8 cellular contexts compared by ENCODE assay signal in genomic region chr17:56678249-56679144, GRCh38.
DNase-seq lines count a peak whose midpoint lies in the region; ATAC-seq, FAIRE-seq and TF ChIP-seq lines count a peak whose summit lies in the region.

No MANE protein-coding gene starts in this region.

- no peak overlapping the region for H3K4me2 ChIP-seq in HepG2 (ENCODE audit: low read depth, low read length)

- H3K9me3 Mint-ChIP-seq in MCF 10A (ENCODE audit: unreplicated experiment): no peaks in the 10 kb centered on the region
- H3K9me3 Mint-ChIP-seq in central memory CD8-positive, alpha-beta T cell: no peaks in the 10 kb centered on the region

- in situ Hi-C loops in HepG2 (cut with HindIII; ENCODE audit: extremely low pct_ligation_motif_present, low pct_unique_long_range_greater_than_20kb): no loop called here

- no peaks in the 10 kb centered on the region for H3K4me1 ChIP-seq in breast epithelium
- 0 out of 2 replicates have a peak, but pooled peaks cover 4% of the 10 kb centered on the region for H3K4me1 ChIP-seq in HepG2 (ENCODE audit: insufficient read depth, low read length)
- H3K4me1 ChIP-seq in small intestine (ENCODE audit: control insufficient read depth in 2 of 2, insufficient read depth in 1 of 2, low read depth in 1 of 2, low read length in 1 of 2): no peaks in the 10 kb centered on the region

- no peak overlapping the region for H3K27ac Mint-ChIP-seq in MCF 10A (ENCODE audit: low read depth, unreplicated experiment)
- H3K27ac Mint-ChIP-seq in central memory CD8-positive, alpha-beta T cell (ENCODE audit: low read depth): no peak overlapping the region

- no peak for FAIRE-seq in HepG2 (lab: Jason Lieb, UNC)
- no peak for FAIRE-seq in small intestine (lab: Jason Lieb, UNC)

- no peak overlapping the region for H3K9ac ChIP-seq in HepG2 (ENCODE audit: insufficient read depth, low read depth, low read length)

- no peak for TF ChIP-seq CTCF in breast epithelium (IDR thresholded peaks at IDR 0.05)
- no peak for TF ChIP-seq CTCF in MCF 10A (IDR thresholded peaks at IDR 0.05; ENCODE audit: unreplicated experiment)
- no peak for TF ChIP-seq CTCF in HepG2 (CRISPR knock-in tag; IDR thresholded peaks at IDR 0.05)

- H3K36me3 ChIP-seq in breast epithelium (no peaks in the 10 kb centered on the region), HepG2 (replicated peaks in 1 of 2; ENCODE audit: control insufficient read depth in 1 of 2, insufficient read depth in 2 of 2, low read length in 2 of 2) (no peaks in the 10 kb centered on the region), small intestine (ENCODE audit: control insufficient read depth in 2 of 2, insufficient read depth in 2 of 2, low read length in 2 of 2) (no peaks in the 10 kb centered on the region)

- no peaks in the 10 kb centered on the region for H3K27me3 Mint-ChIP-seq in MCF 10A (ENCODE audit: insufficient read depth, unreplicated experiment)
- H3K27me3 Mint-ChIP-seq in central memory CD8-positive, alpha-beta T cell: peaks cover 22% of the 10 kb centered on the region

- no TSS peak for BruUV-seq in MCF 10A (replicated peaks; lab: Mats Ljungman, UMichigan)
- BruUV-seq in HepG2 (replicated peaks; lab: Mats Ljungman, UMichigan): no TSS peak

- 43% methylated on average over 38 of the region's 38 CpGs for WGBS in HepG2 (ENCODE audit: low lambda C conversion rate)
- 6 to 11% (median 8%) methylated on average over 37 to 38 of the region's 38 CpGs for WGBS in small intestine, 3 donors

- H3K4me3 Mint-ChIP-seq in MCF 10A (ENCODE audit: unreplicated experiment): no peak overlapping the region
- peak overlapping the region; percentile 34 for H3K4me3 Mint-ChIP-seq in central memory CD8-positive, alpha-beta T cell

- no peak for TF ChIP-seq RAD21 in HepG2 (CRISPR knock-in tag; IDR thresholded peaks at IDR 0.05)

- DNase-seq in breast epithelium (ENCODE audit: low spot score in 2 of 2): no peak
- DNase-seq in MCF 10A (ENCODE audit: unreplicated experiment): no peak
- no peak for DNase-seq in central memory CD8-positive, alpha-beta T cell (ENCODE audit: low spot score in 2 of 2)
- DNase-seq in HepG2 (ENCODE audit: low spot score): no peak
- no peak for DNase-seq in small intestine
- no peak for DNase-seq in medulla oblongata (ENCODE audit: extremely low spot score)

- TF ChIP-seq EP300 in HepG2 (IDR thresholded peaks at IDR 0.05; ENCODE audit: low read depth in 2 of 2, low read length in 2 of 2) (no peak), HepG2 (CRISPR knock-in tag; IDR thresholded peaks at IDR 0.05; ENCODE audit: borderline replicate concordance) (no peak)

- H4K20me1 ChIP-seq in HepG2 (ENCODE audit: insufficient read depth, low read length): no peaks in the 10 kb centered on the region

- H3K27me3 ChIP-seq in breast epithelium: peaks cover 0 to 32% of the 10 kb centered on the region in 2 donors
- peaks cover 5 to 38% of the 10 kb centered on the region in 2 experiments; a peak in 4 of 5 replicates for H3K27me3 ChIP-seq in HepG2 (ENCODE audit: control insufficient read depth in 1 of 2, insufficient read depth in 2 of 2, low read length in 2 of 2)
- peaks cover 6 to 17% of the 10 kb centered on the region in 2 donors for H3K27me3 ChIP-seq in small intestine (ENCODE audit: control insufficient read depth in 2 of 2, insufficient read depth in 2 of 2, low read length in 2 of 2)

- no peak overlapping the region for H2AFZ ChIP-seq in HepG2 (ENCODE audit: low read length)

- CTCF ChIA-PET in MCF 10A (lab: Yijun Ruan, JAX): interaction anchor here (0.8 to 2.3 kb wide), 3 partner anchors 10 to 83 kb away, joined by 3 to 14 read pairs (median 6); no protein-coding TSS in a partner anchor
- CTCF ChIA-PET in HepG2 (lab: Yijun Ruan, JAX; ENCODE audit: low intra/inter-chr PET ratio, low total read pairs): interaction anchor here (1.0 to 1.3 kb wide), 2 partner anchors 85 to 86 kb away, joined by 3 to 4 read pairs; partner anchors contain the start of gene NOG

- no peak for ATAC-seq in central memory CD8-positive, alpha-beta T cell (replicated peaks; ENCODE audit: extremely low read depth, poor library complexity, severe bottlenecking)
- ATAC-seq in HepG2 (peak; percentile 62), GM18502 (IDR thresholded peaks at IDR 0.05; ENCODE audit: poor library complexity, unreplicated experiment) (no peak), HG03378 (IDR thresholded peaks at IDR 0.05; ENCODE audit: unreplicated experiment) (no peak)

- H3K79me2 ChIP-seq in HepG2 (ENCODE audit: insufficient read depth, low read length): no peaks in the 10 kb centered on the region

- intact Hi-C loops in breast epithelium (cut with DNase I; ENCODE audit: low total_unique reads): no loop called here
- intact Hi-C loops in MCF 10A (cut with micrococcal nuclease): no loop called here
- intact Hi-C loops in HepG2 (cut with micrococcal nuclease; ENCODE audit: unreplicated experiment): loop anchor here (1.0 to 10.0 kb wide), 2 partner anchors 85 to 174 kb away; partner anchors contain the start of gene NOG

- no peaks in the 10 kb centered on the region for H3K36me3 Mint-ChIP-seq in MCF 10A (ENCODE audit: insufficient read depth, unreplicated experiment)
- H3K36me3 Mint-ChIP-seq in central memory CD8-positive, alpha-beta T cell (ENCODE audit: insufficient read depth): no peaks in the 10 kb centered on the region

- TF ChIP-seq POLR2A in breast epithelium (IDR thresholded peaks at IDR 0.05): no peak
- no peak for TF ChIP-seq POLR2A in HepG2 (IDR thresholded peaks at IDR 0.05; ENCODE audit: insufficient read depth in 1 of 2, low read depth in 2 of 2, low read length in 2 of 2)

- peak overlapping the region; percentile 15 to 62 (median 44) for H3K4me3 ChIP-seq in breast epithelium
- H3K4me3 ChIP-seq in HepG2 (replicated peaks in 1 of 3; ENCODE audit: insufficient read depth in 1 of 3, low read depth in 2 of 3, low read length in 3 of 3): no peak overlapping the region
- no peak overlapping the region for H3K4me3 ChIP-seq in small intestine (ENCODE audit: low read depth in 1 of 2, low read length in 2 of 2)

- POLR2A ChIA-PET in MCF 10A (lab: Yijun Ruan, JAX): no interaction called here
- POLR2A ChIA-PET in HepG2 (lab: Yijun Ruan, JAX): no interaction called here

- peaks cover 18% of the 10 kb centered on the region for H3K4me1 Mint-ChIP-seq in MCF 10A (ENCODE audit: insufficient read depth, unreplicated experiment)
- peaks cover 44% of the 10 kb centered on the region for H3K4me1 Mint-ChIP-seq in central memory CD8-positive, alpha-beta T cell

- no peaks in the 10 kb centered on the region for H3K9me3 ChIP-seq in breast epithelium
- no peaks in the 10 kb centered on the region for H3K9me3 ChIP-seq in HepG2 (ENCODE audit: low read length)
- H3K9me3 ChIP-seq in small intestine (ENCODE audit: control insufficient read depth, low read depth): no peaks in the 10 kb centered on the region

- H3K27ac ChIP-seq in breast epithelium (no peak overlapping the region), HepG2 (ENCODE audit: extremely low read length, insufficient read depth, low read length) (no peak overlapping the region), small intestine (ENCODE audit: low read depth in 1 of 2, low read length in 1 of 2) (no peak overlapping the region)

TF ChIP-seq in HepG2, 621 proteins besides CTCF, POLR2A, EP300 and RAD21 (continues in another document):
- TF ChIP-seq SP2 (CRISPR knock-in tag; IDR thresholded peaks at IDR 0.05): no peak
- TF ChIP-seq CEBPG (CRISPR knock-in tag; IDR thresholded peaks at IDR 0.05): no peak
- TF ChIP-seq ZNF235 (CRISPR knock-in tag; IDR thresholded peaks at IDR 0.05; ENCODE audit: borderline replicate concordance): no peak

Comparison
In these comparisons a context has a peak if more than half of its experiments do, and no peak if none do; other contexts are left out.
1. H3K4me3 ChIP-seq: peak in breast epithelium (3 of 3); none in HepG2 (0 of 3) and small intestine (0 of 2).